ENCODE assay signal across 1 cellular context in the genomic region with DNA sequence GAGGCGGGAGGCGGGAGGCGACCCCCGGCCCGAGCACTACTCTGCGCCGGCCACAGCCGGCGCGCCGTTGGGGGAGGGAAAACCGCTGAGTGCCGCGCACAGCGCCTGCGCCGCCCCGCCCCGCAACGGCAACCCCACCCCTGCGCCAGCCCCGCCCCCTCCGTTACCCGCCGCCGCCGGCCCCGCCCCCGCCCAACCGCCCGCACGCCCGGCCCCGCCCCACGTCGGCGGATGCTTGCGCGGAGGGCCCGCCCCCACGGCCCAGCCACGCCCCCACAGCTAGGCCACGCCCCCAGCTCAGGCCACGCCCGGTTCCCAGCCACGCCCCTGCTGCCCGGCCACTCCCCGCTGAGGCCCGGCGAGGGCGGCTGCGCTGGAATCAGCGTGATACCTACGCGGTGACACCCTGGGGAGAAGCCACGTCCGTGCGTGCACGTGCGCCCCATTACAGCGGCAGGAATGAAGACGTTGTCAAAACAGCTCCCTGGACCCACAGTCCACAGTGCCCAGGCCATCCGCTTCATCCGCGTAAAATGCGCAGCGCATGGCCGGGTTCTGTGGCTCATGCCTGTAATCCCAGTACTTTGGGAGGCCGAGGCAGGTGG.
TF ChIP-seq lines count a peak whose summit lies in the region.

A gene (minus strand): TSS at position 91 of the 605 bp plus-strand sequence. CDS start 152 bp downstream, outside the sequence.

TF ChIP-seq in K562, 482 proteins besides CTCF, POLR2A, EP300 and RAD21 (continued from another document and continues in another):
- TF ChIP-seq MYNN (IDR thresholded peaks at IDR 0.05), result no peak
- TF ChIP-seq MYNN (CRISPR knock-in tag; IDR thresholded peaks at IDR 0.05), result no peak
- TF ChIP-seq ZFX (CRISPR knock-in tag; IDR thresholded peaks at IDR 0.05), result peak; percentile 68
- TF ChIP-seq HEY1 (CRISPR knock-in tag; IDR thresholded peaks at IDR 0.05; ENCODE audit: borderline replicate concordance), result no peak
- TF ChIP-seq, protein P1, sequence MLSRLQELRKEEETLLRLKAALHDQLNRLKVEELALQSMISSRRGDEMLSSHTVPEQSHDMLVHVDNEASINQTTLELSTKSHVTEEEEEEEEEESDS (CRISPR knock-in tag; IDR thresholded peaks at IDR 0.05), result no peak
- TF ChIP-seq C11orf30 (IDR thresholded peaks at IDR 0.05; ENCODE audit: low read depth), result no peak
- TF ChIP-seq XRCC3 (IDR thresholded peaks at IDR 0.05), result no peak
- TF ChIP-seq ARID1B (IDR thresholded peaks at IDR 0.05), result no peak
- TF ChIP-seq TRIM28 (IDR thresholded peaks at IDR 0.05), result no peak
- no peak for TF ChIP-seq FOXA1 (IDR thresholded peaks at IDR 0.05; ENCODE audit: borderline replicate concordance)
- TF ChIP-seq CBFA2T3 (IDR thresholded peaks at IDR 0.05), result no peak
- TF ChIP-seq MXI1 (IDR thresholded peaks at IDR 0.05; ENCODE audit: low read depth, low read length), result peak; percentile 66; the same call in 1 of the 2 replicates
- TF ChIP-seq TAL1 (IDR thresholded peaks at IDR 0.05), result no peak
- TF ChIP-seq ZNF766 (CRISPR knock-in tag; conservative IDR thresholded peaks at IDR 0.05), result no peak
- TF ChIP-seq ARNT (IDR thresholded peaks at IDR 0.05), result no peak
- TF ChIP-seq ZKSCAN1 (IDR thresholded peaks at IDR 0.05; ENCODE audit: low read depth, low read length), result no peak
- TF ChIP-seq TCF3 (CRISPR knock-in tag; IDR thresholded peaks at IDR 0.05), result 0 out of 2 replicates have a peak, but pooled peaks have one; percentile 20
- peak; percentile 79 for TF ChIP-seq MYC (IDR thresholded peaks at IDR 0.05; ENCODE audit: low read depth, low read length)
- peak; percentile 76; the same call in 1 of the 2 replicates for TF ChIP-seq MYC (CRISPR knock-in tag; IDR thresholded peaks at IDR 0.05; ENCODE audit: borderline replicate concordance, low read depth)
- TF ChIP-seq LARP7 (IDR thresholded peaks at IDR 0.05), result no peak
- TF ChIP-seq, protein P2, sequence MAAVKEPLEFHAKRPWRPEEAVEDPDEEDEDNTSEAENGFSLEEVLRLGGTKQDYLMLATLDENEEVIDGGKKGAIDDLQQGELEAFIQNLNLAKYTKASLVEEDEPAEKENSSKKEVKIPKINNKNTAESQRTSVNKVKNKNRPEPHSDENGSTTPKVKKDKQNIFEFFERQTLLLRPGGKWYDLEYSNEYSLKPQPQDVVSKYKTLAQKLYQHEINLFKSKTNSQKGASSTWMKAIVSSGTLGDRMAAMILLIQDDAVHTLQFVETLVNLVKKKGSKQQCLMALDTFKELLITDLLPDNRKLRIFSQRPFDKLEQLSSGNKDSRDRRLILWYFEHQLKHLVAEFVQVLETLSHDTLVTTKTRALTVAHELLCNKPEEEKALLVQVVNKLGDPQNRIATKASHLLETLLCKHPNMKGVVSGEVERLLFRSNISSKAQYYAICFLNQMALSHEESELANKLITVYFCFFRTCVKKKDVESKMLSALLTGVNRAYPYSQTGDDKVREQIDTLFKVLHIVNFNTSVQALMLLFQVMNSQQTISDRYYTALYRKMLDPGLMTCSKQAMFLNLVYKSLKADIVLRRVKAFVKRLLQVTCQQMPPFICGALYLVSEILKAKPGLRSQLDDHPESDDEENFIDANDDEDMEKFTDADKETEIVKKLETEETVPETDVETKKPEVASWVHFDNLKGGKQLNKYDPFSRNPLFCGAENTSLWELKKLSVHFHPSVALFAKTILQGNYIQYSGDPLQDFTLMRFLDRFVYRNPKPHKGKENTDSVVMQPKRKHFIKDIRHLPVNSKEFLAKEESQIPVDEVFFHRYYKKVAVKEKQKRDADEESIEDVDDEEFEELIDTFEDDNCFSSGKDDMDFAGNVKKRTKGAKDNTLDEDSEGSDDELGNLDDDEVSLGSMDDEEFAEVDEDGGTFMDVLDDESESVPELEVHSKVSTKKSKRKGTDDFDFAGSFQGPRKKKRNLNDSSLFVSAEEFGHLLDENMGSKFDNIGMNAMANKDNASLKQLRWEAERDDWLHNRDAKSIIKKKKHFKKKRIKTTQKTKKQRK (IDR thresholded peaks at IDR 0.05; ENCODE audit: borderline replicate concordance, low read depth, low read length), result no peak
- no peak for TF ChIP-seq SLC30A9 (CRISPR knock-in tag; IDR thresholded peaks at IDR 0.05)
- TF ChIP-seq, protein P3, sequence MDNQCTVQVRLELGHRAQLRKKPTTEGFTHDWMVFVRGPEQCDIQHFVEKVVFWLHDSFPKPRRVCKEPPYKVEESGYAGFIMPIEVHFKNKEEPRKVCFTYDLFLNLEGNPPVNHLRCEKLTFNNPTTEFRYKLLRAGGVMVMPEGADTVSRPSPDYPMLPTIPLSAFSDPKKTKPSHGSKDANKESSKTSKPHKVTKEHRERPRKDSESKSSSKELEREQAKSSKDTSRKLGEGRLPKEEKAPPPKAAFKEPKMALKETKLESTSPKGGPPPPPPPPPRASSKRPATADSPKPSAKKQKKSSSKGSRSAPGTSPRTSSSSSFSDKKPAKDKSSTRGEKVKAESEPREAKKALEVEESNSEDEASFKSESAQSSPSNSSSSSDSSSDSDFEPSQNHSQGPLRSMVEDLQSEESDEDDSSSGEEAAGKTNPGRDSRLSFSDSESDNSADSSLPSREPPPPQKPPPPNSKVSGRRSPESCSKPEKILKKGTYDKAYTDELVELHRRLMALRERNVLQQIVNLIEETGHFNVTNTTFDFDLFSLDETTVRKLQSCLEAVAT (IDR thresholded peaks at IDR 0.05), result peak in 1 of 2 experiments; percentile 34; a peak in 1 of 4 replicates
- TF ChIP-seq, protein P4, sequence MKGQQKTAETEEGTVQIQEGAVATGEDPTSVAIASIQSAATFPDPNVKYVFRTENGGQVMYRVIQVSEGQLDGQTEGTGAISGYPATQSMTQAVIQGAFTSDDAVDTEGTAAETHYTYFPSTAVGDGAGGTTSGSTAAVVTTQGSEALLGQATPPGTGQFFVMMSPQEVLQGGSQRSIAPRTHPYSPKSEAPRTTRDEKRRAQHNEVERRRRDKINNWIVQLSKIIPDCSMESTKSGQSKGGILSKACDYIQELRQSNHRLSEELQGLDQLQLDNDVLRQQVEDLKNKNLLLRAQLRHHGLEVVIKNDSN (CRISPR knock-in tag; IDR thresholded peaks at IDR 0.05), result peak; percentile 74
- TF ChIP-seq CBFB (CRISPR knock-in tag; IDR thresholded peaks at IDR 0.05), result no peak
- no peak for TF ChIP-seq WHSC1 (IDR thresholded peaks at IDR 0.05; ENCODE audit: low read length)
- peak; percentile 58 to 86; a peak in 3 of 4 replicates for TF ChIP-seq MAZ (CRISPR knock-in tag; conservative IDR thresholded peaks at IDR 0.05 in 1 of 2, IDR thresholded peaks at IDR 0.05 in 1 of 2)
- no peak for TF ChIP-seq PCBP2 (IDR thresholded peaks at IDR 0.05; ENCODE audit: low read depth, low read length, poor library complexity, severe bottlenecking)
- peak; percentile 69; the same call in 1 of the 2 replicates for TF ChIP-seq FOXP1 (CRISPR knock-in tag; IDR thresholded peaks at IDR 0.05)
- TF ChIP-seq, protein P5, sequence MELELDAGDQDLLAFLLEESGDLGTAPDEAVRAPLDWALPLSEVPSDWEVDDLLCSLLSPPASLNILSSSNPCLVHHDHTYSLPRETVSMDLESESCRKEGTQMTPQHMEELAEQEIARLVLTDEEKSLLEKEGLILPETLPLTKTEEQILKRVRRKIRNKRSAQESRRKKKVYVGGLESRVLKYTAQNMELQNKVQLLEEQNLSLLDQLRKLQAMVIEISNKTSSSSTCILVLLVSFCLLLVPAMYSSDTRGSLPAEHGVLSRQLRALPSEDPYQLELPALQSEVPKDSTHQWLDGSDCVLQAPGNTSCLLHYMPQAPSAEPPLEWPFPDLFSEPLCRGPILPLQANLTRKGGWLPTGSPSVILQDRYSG (tag; conservative IDR thresholded peaks at IDR 0.05; ENCODE audit: low read depth), result peak; percentile 59; the same call in 1 of the 2 replicates
- no peak for TF ChIP-seq SNRNP70 (optimal IDR thresholded peaks at IDR 0.05; ENCODE audit: low read depth, low read length)
- TF ChIP-seq ZNF589 (CRISPR knock-in tag; IDR thresholded peaks at IDR 0.05; ENCODE audit: low read depth), result 0 out of 2 replicates have a peak, but pooled peaks have one; percentile 55
- peak; percentile 31 for TF ChIP-seq POLR2B (IDR thresholded peaks at IDR 0.05; ENCODE audit: low read depth, partially characterized antibody)
- peak; percentile 10; the same call in 1 of the 2 replicates for TF ChIP-seq NCOR1 (IDR thresholded peaks at IDR 0.05)
- no peak for TF ChIP-seq MEF2A (IDR thresholded peaks at IDR 0.05; ENCODE audit: control insufficient read depth, low read depth, low read length)
- TF ChIP-seq ZFP1 (CRISPR knock-in tag; IDR thresholded peaks at IDR 0.05), result 0 out of 2 replicates have a peak, but pooled peaks have one; percentile 11
- TF ChIP-seq ZNF253 (CRISPR knock-in tag; conservative IDR thresholded peaks at IDR 0.05), result no peak
- no peak for TF ChIP-seq BRD4 (IDR thresholded peaks at IDR 0.05)
- peak; percentile 73; the same call in 1 of the 2 replicates for TF ChIP-seq ZNF583 (CRISPR knock-in tag; IDR thresholded peaks at IDR 0.05)
- TF ChIP-seq ADNP (tag; IDR thresholded peaks at IDR 0.05), result no peak
- no peak for TF ChIP-seq CBFA2T2 (conservative IDR thresholded peaks at IDR 0.05)
- TF ChIP-seq EHMT2 (IDR thresholded peaks at IDR 0.05), result no peak
- TF ChIP-seq JUND (IDR thresholded peaks at IDR 0.05; ENCODE audit: borderline replicate concordance, low read depth, low read length), result peak; percentile 66
- TF ChIP-seq JUND (tag; IDR thresholded peaks at IDR 0.05; ENCODE audit: borderline replicate concordance, low read depth, low read length), result no peak; the same call in 2 of the 3 replicates
- no peak for TF ChIP-seq ZNF197 (CRISPR knock-in tag; IDR thresholded peaks at IDR 0.05; ENCODE audit: low read depth)
- no peak for TF ChIP-seq KLF1 (tag; IDR thresholded peaks at IDR 0.05)
- 0 out of 2 replicates have a peak, but pooled peaks have one; percentile 24 for TF ChIP-seq KLF6 (CRISPR knock-in tag; IDR thresholded peaks at IDR 0.05; ENCODE audit: borderline replicate concordance)
- TF ChIP-seq, protein P6, sequence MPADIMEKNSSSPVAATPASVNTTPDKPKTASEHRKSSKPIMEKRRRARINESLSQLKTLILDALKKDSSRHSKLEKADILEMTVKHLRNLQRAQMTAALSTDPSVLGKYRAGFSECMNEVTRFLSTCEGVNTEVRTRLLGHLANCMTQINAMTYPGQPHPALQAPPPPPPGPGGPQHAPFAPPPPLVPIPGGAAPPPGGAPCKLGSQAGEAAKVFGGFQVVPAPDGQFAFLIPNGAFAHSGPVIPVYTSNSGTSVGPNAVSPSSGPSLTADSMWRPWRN (IDR thresholded peaks at IDR 0.05; ENCODE audit: low read depth), result peak; percentile 37; the same call in 1 of the 2 replicates
- TF ChIP-seq RFX5 (IDR thresholded peaks at IDR 0.05; ENCODE audit: low read depth, low read length), result no peak
- TF ChIP-seq CEBPG (CRISPR knock-in tag; IDR thresholded peaks at IDR 0.05), result no peak
- TF ChIP-seq CEBPG (tag; conservative IDR thresholded peaks at IDR 0.05 in 1 of 2, IDR thresholded peaks at IDR 0.05 in 1 of 2), result no peak
- TF ChIP-seq ZFP36 (IDR thresholded peaks at IDR 0.05; ENCODE audit: low read depth, low read length, partially characterized antibody), result no peak
- no peak for TF ChIP-seq KDM1A (IDR thresholded peaks at IDR 0.05)
- TF ChIP-seq, protein P7, sequence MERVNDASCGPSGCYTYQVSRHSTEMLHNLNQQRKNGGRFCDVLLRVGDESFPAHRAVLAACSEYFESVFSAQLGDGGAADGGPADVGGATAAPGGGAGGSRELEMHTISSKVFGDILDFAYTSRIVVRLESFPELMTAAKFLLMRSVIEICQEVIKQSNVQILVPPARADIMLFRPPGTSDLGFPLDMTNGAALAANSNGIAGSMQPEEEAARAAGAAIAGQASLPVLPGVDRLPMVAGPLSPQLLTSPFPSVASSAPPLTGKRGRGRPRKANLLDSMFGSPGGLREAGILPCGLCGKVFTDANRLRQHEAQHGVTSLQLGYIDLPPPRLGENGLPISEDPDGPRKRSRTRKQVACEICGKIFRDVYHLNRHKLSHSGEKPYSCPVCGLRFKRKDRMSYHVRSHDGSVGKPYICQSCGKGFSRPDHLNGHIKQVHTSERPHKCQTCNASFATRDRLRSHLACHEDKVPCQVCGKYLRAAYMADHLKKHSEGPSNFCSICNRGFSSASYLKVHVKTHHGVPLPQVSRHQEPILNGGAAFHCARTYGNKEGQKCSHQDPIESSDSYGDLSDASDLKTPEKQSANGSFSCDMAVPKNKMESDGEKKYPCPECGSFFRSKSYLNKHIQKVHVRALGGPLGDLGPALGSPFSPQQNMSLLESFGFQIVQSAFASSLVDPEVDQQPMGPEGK (CRISPR knock-in tag; IDR thresholded peaks at IDR 0.05; ENCODE audit: borderline replicate concordance), result no peak
- TF ChIP-seq OTX1 (CRISPR knock-in tag; IDR thresholded peaks at IDR 0.05), result 0 out of 2 replicates have a peak, but pooled peaks have one; percentile 46
- TF ChIP-seq, protein P8, sequence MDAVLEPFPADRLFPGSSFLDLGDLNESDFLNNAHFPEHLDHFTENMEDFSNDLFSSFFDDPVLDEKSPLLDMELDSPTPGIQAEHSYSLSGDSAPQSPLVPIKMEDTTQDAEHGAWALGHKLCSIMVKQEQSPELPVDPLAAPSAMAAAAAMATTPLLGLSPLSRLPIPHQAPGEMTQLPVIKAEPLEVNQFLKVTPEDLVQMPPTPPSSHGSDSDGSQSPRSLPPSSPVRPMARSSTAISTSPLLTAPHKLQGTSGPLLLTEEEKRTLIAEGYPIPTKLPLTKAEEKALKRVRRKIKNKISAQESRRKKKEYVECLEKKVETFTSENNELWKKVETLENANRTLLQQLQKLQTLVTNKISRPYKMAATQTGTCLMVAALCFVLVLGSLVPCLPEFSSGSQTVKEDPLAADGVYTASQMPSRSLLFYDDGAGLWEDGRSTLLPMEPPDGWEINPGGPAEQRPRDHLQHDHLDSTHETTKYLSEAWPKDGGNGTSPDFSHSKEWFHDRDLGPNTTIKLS (IDR thresholded peaks at IDR 0.05; ENCODE audit: borderline replicate concordance, low read depth), result peak; percentile 87; the same call in 1 of the 2 replicates
- peak; percentile 87 for TF ChIP-seq NCOA6 (IDR thresholded peaks at IDR 0.05)
- TF ChIP-seq, protein P9, sequence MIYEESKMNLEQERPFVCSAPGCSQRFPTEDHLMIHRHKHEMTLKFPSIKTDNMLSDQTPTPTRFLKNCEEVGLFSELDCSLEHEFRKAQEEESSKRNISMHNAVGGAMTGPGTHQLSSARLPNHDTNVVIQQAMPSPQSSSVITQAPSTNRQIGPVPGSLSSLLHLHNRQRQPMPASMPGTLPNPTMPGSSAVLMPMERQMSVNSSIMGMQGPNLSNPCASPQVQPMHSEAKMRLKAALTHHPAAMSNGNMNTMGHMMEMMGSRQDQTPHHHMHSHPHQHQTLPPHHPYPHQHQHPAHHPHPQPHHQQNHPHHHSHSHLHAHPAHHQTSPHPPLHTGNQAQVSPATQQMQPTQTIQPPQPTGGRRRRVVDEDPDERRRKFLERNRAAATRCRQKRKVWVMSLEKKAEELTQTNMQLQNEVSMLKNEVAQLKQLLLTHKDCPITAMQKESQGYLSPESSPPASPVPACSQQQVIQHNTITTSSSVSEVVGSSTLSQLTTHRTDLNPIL (CRISPR knock-in tag; IDR thresholded peaks at IDR 0.05), result no peak
- TF ChIP-seq POLR2G (IDR thresholded peaks at IDR 0.05; ENCODE audit: low read depth, low read length), result peak; percentile 82
- TF ChIP-seq NR2C1 (IDR thresholded peaks at IDR 0.05), result no peak
- TF ChIP-seq NR2C1 (tag; IDR thresholded peaks at IDR 0.05), result no peak
- peak; percentile 25; the same call in 1 of the 2 replicates for TF ChIP-seq ESRRA (IDR thresholded peaks at IDR 0.05; ENCODE audit: borderline replicate concordance, low read depth)
- TF ChIP-seq MEIS2 (IDR thresholded peaks at IDR 0.05; ENCODE audit: partially characterized antibody), result peak; percentile 63
- peak; percentile 62 for TF ChIP-seq CREB1 (IDR thresholded peaks at IDR 0.05)
- TF ChIP-seq CREB1 (CRISPR knock-in tag; IDR thresholded peaks at IDR 0.05), result peak; percentile 74
- TF ChIP-seq NFRKB (IDR thresholded peaks at IDR 0.05; ENCODE audit: low read depth), result peak; percentile 64; the same call in 1 of the 2 replicates
